In genomic region chr2:176999331-176999730, GRCh38 we compare ENCODE assay signal across 11 cellular contexts.
DNase-seq lines count a peak whose midpoint lies in the region; ATAC-seq and TF ChIP-seq lines count a peak whose summit lies in the region.
"Had no signal": no experiment of that assay in that cellular context is flagged by ENCODE, and none has a peak within 500 bp of the region (broad histone marks: within the 10 kb centered on the region; RNA-seq: fewer than 3 reads in every experiment).

No MANE protein-coding gene starts in this region.

- H2BK5ac ChIP-seq in trophoblast cell (ENCODE audit: low read depth, low read length, poor library complexity): no peak overlapping the region

- H3K79me1 ChIP-seq in trophoblast cell (ENCODE audit: low read length): no peaks in the 10 kb centered on the region

- no peak overlapping the region for H3K4me2 ChIP-seq in fibroblast of lung (ENCODE audit: extremely low read depth, insufficient read depth, low read length)
- H3K4me2 ChIP-seq in trophoblast cell (ENCODE audit: low read length): no peak overlapping the region

- H4K8ac ChIP-seq in trophoblast cell (ENCODE audit: low read depth, low read length): no peak overlapping the region

- H3K9me3 ChIP-seq in fibroblast of lung (ENCODE audit: control insufficient read depth, insufficient read depth, low read depth, low read length) (no peaks in the 10 kb centered on the region), trophoblast cell (ENCODE audit: insufficient read depth, low read depth, low read length) (no peaks in the 10 kb centered on the region)

- WGBS in trophoblast cell (ENCODE audit: extremely low coverage, insufficient coverage, insufficient read length): no CpG with 5 or more reads among the region's 2 CpGs

- no peak overlapping the region for H3K14ac ChIP-seq in trophoblast cell (ENCODE audit: low read length)

- H3K4ac ChIP-seq in trophoblast cell (ENCODE audit: low read depth, low read length): no peak overlapping the region

- TF ChIP-seq CTCF in fibroblast of lung (conservative IDR thresholded peaks at IDR 0.05 in 1 of 2, IDR thresholded peaks at IDR 0.05 in 1 of 2; ENCODE audit: low read depth in 1 of 2, low read length in 2 of 2): no peak

- no peaks in the 10 kb centered on the region for H3K79me2 ChIP-seq in fibroblast of lung (ENCODE audit: control insufficient read depth, insufficient read depth, low read length)
- H3K79me2 ChIP-seq in trophoblast cell (ENCODE audit: control insufficient read depth, insufficient read depth, low read length, poor library complexity): no peaks in the 10 kb centered on the region

- H4K91ac ChIP-seq in trophoblast cell (ENCODE audit: low read depth, low read length): no peak overlapping the region

- H4K12ac ChIP-seq in trophoblast cell (ENCODE audit: low read depth, low read length): no peak overlapping the region

- no peak overlapping the region for H2BK12ac ChIP-seq in trophoblast cell (ENCODE audit: low read length)

- H3K36me3 ChIP-seq in fibroblast of lung (ENCODE audit: control insufficient read depth, insufficient read depth, low read length): no peaks in the 10 kb centered on the region
- H3K36me3 ChIP-seq in trophoblast cell (ENCODE audit: control insufficient read depth in 1 of 2, insufficient read depth in 2 of 2, low read length in 2 of 2): no peaks in the 10 kb centered on the region

- H2AK5ac ChIP-seq in trophoblast cell (ENCODE audit: low read length): no peak overlapping the region

- H3K27me3 ChIP-seq in fibroblast of lung (ENCODE audit: control insufficient read depth, insufficient read depth, low read length) (no peaks in the 10 kb centered on the region), trophoblast cell (ENCODE audit: insufficient read depth, low read length) (no peaks in the 10 kb centered on the region)

- H3K27ac ChIP-seq in fibroblast of lung (ENCODE audit: insufficient read depth, low read length) (no peak overlapping the region), trophoblast cell (ENCODE audit: low read depth, low read length) (no peak overlapping the region)
- H3K27ac ChIP-seq: VCaP had no signal

- H3K4me3 ChIP-seq in fibroblast of lung (replicated peaks in 1 of 4; ENCODE audit: control extremely low read depth in 1 of 4, insufficient read depth in 1 of 4, low read depth in 3 of 4, low read length in 4 of 4) (no peak overlapping the region), trophoblast cell (ENCODE audit: low read depth, low read length) (no peak overlapping the region)

- peak; percentile 52 for ATAC-seq in GM21529 (IDR thresholded peaks at IDR 0.05; ENCODE audit: unreplicated experiment)
- peak; percentile 51 for ATAC-seq in HG03520 (IDR thresholded peaks at IDR 0.05; ENCODE audit: unreplicated experiment)
- no peak for ATAC-seq in GM21528 (IDR thresholded peaks at IDR 0.05; ENCODE audit: low FRiP score, unreplicated experiment)
- ATAC-seq: left ventricle myocardium superior had no signal

- DNase-seq in GM04504 (ENCODE audit: low read depth): peak; percentile 12
- DNase-seq in fibroblast of lung (ENCODE audit: low read depth in 2 of 2): peak; percentile 1 to 15
- DNase-seq in stimulated activated CD4-positive, alpha-beta T cell treated with anti-CD3 and anti-CD28 coated beads, Interleukin-4, amount 100 ng/mL, for 4 hours: no peak
- DNase-seq in trophoblast cell: no peak
- DNase-seq in NCI-H1436 (lab: John Stamatoyannopoulos, UW): no peak
- DNase-seq: left ventricle myocardium superior; stimulated activated CD4-positive, alpha-beta T cell treated with anti-CD3 and anti-CD28 coated beads, Interleukin-4, amount 100 ng/mL, for 1 hour had no signal

- H2BK120ac ChIP-seq in trophoblast cell (ENCODE audit: insufficient read depth, low read length, poor library complexity): no peak overlapping the region

- H3K4me1 ChIP-seq in fibroblast of lung (ENCODE audit: control insufficient read depth, extremely low read depth, insufficient read depth, low read length): no peaks in the 10 kb centered on the region
- H3K4me1 ChIP-seq in trophoblast cell (ENCODE audit: control insufficient read depth in 1 of 2, insufficient read depth in 2 of 2, low read length in 2 of 2): no peaks in the 10 kb centered on the region

- H3K9ac ChIP-seq in fibroblast of lung (ENCODE audit: insufficient read depth, low read length) (no peak overlapping the region), trophoblast cell (ENCODE audit: low read length) (no peak overlapping the region)

- H3K18ac ChIP-seq in trophoblast cell (ENCODE audit: low read length): no peak overlapping the region

- H3K23ac ChIP-seq in trophoblast cell (ENCODE audit: low read length): no peak overlapping the region

- H2AFZ ChIP-seq in fibroblast of lung (ENCODE audit: low read length): no peak overlapping the region
- no peak overlapping the region for H2AFZ ChIP-seq in trophoblast cell (ENCODE audit: insufficient read depth, low read length, poor library complexity)

- no peaks in the 10 kb centered on the region for H4K20me1 ChIP-seq in fibroblast of lung (ENCODE audit: control insufficient read depth, extremely low read depth, insufficient read depth, low read length)

Comparison
In these comparisons a context has a peak if more than half of its experiments do, and no peak if none do; other contexts are left out.
1. DNase-seq: peak in GM04504 (single experiment) and fibroblast of lung (2 of 2); none in stimulated activated CD4-positive, alpha-beta T cell treated with anti-CD3 and anti-CD28 coated beads, Interleukin-4, amount 100 ng/mL, for 4 hours (0 of 2), trophoblast cell (0 of 2) and NCI-H1436 (single experiment).